In genomic region chr3:14301558-14301957, GRCh38 we compare ENCODE assay signal across 1 cellular context.
TF ChIP-seq lines count a peak whose summit lies in the region.

No MANE protein-coding gene starts in this region.

TF ChIP-seq in HepG2, 621 proteins besides CTCF, POLR2A, EP300 and RAD21 (continued from another document and continues in another):
- TF ChIP-seq AHDC1 (CRISPR knock-in tag; IDR thresholded peaks at IDR 0.05; ENCODE audit: borderline replicate concordance) (no peak), SOX5 (CRISPR knock-in tag; IDR thresholded peaks at IDR 0.05; ENCODE audit: borderline replicate concordance) (0 out of 2 replicates have a peak, but pooled peaks have one; percentile 12), RNF2 (conservative IDR thresholded peaks at IDR 0.05; ENCODE audit: low read depth) (no peak), THAP11 (CRISPR knock-in tag; IDR thresholded peaks at IDR 0.05) (peak; percentile 43; the same call in 1 of the 2 replicates), SYNCRIP (IDR thresholded peaks at IDR 0.05; ENCODE audit: insufficient read depth, low read depth, low read length) (no peak), SMARCC2 (IDR thresholded peaks at IDR 0.05) (no peak), ZFP1 (CRISPR knock-in tag; IDR thresholded peaks at IDR 0.05) (no peak), RXRA (CRISPR knock-in tag; IDR thresholded peaks at IDR 0.05) (no peak), WIZ (CRISPR knock-in tag; IDR thresholded peaks at IDR 0.05) (no peak), SOX13 (IDR thresholded peaks at IDR 0.05) (no peak), SOX13 (CRISPR knock-in tag; conservative IDR thresholded peaks at IDR 0.05 in 1 of 2, IDR thresholded peaks at IDR 0.05 in 1 of 2) (no peak), ZBTB39 (CRISPR knock-in tag; IDR thresholded peaks at IDR 0.05) (no peak), HOXA5 (CRISPR knock-in tag; IDR thresholded peaks at IDR 0.05) (no peak), U2AF1 (optimal IDR thresholded peaks at IDR 0.05; ENCODE audit: low read depth, low read length) (no peak), PRPF4 (IDR thresholded peaks at IDR 0.05; ENCODE audit: low read depth, low read length, poor library complexity, severe bottlenecking) (no peak), DMAP1 (CRISPR knock-in tag; IDR thresholded peaks at IDR 0.05) (no peak), ZNF510 (CRISPR knock-in tag; IDR thresholded peaks at IDR 0.05; ENCODE audit: low read depth) (no peak), CERS6 (CRISPR knock-in tag; IDR thresholded peaks at IDR 0.05) (no peak), SRF (IDR thresholded peaks at IDR 0.05; ENCODE audit: low read depth, low read length) (peak; percentile 74), ZNF496 (CRISPR knock-in tag; IDR thresholded peaks at IDR 0.05; ENCODE audit: insufficient replicate concordance) (no peak), ZNF501 (CRISPR knock-in tag; IDR thresholded peaks at IDR 0.05) (0 out of 2 replicates have a peak, but pooled peaks have one; percentile 10), HNRNPK (IDR thresholded peaks at IDR 0.05; ENCODE audit: low read depth, low read length, poor library complexity, severe bottlenecking) (no peak), ZNF3 (CRISPR knock-in tag; IDR thresholded peaks at IDR 0.05) (no peak), ZNF282 (IDR thresholded peaks at IDR 0.05; ENCODE audit: partially characterized antibody) (no peak), KLF6 (CRISPR knock-in tag; IDR thresholded peaks at IDR 0.05) (no peak), MAX (IDR thresholded peaks at IDR 0.05) (0 out of 2 replicates have a peak, but pooled peaks have one; percentile 13), CEBPG (CRISPR knock-in tag; IDR thresholded peaks at IDR 0.05) (peak; percentile 97), GATAD2A (CRISPR knock-in tag; IDR thresholded peaks at IDR 0.05) (peak; percentile 27; the same call in 1 of the 2 replicates), CEBPB (IDR thresholded peaks at IDR 0.05; ENCODE audit: borderline replicate concordance, low read depth, low read length) (peak; percentile 99), HHEX (CRISPR knock-in tag; IDR thresholded peaks at IDR 0.05) (no peak), ZNF660 (CRISPR knock-in tag; IDR thresholded peaks at IDR 0.05; ENCODE audit: borderline replicate concordance, low read depth) (no peak)
- TF ChIP-seq, protein P1, sequence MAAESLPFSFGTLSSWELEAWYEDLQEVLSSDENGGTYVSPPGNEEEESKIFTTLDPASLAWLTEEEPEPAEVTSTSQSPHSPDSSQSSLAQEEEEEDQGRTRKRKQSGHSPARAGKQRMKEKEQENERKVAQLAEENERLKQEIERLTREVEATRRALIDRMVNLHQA (CRISPR knock-in tag; IDR thresholded peaks at IDR 0.05) = no peak
- TF ChIP-seq, protein P2, sequence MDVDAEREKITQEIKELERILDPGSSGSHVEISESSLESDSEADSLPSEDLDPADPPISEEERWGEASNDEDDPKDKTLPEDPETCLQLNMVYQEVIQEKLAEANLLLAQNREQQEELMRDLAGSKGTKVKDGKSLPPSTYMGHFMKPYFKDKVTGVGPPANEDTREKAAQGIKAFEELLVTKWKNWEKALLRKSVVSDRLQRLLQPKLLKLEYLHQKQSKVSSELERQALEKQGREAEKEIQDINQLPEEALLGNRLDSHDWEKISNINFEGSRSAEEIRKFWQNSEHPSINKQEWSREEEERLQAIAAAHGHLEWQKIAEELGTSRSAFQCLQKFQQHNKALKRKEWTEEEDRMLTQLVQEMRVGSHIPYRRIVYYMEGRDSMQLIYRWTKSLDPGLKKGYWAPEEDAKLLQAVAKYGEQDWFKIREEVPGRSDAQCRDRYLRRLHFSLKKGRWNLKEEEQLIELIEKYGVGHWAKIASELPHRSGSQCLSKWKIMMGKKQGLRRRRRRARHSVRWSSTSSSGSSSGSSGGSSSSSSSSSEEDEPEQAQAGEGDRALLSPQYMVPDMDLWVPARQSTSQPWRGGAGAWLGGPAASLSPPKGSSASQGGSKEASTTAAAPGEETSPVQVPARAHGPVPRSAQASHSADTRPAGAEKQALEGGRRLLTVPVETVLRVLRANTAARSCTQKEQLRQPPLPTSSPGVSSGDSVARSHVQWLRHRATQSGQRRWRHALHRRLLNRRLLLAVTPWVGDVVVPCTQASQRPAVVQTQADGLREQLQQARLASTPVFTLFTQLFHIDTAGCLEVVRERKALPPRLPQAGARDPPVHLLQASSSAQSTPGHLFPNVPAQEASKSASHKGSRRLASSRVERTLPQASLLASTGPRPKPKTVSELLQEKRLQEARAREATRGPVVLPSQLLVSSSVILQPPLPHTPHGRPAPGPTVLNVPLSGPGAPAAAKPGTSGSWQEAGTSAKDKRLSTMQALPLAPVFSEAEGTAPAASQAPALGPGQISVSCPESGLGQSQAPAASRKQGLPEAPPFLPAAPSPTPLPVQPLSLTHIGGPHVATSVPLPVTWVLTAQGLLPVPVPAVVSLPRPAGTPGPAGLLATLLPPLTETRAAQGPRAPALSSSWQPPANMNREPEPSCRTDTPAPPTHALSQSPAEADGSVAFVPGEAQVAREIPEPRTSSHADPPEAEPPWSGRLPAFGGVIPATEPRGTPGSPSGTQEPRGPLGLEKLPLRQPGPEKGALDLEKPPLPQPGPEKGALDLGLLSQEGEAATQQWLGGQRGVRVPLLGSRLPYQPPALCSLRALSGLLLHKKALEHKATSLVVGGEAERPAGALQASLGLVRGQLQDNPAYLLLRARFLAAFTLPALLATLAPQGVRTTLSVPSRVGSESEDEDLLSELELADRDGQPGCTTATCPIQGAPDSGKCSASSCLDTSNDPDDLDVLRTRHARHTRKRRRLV (CRISPR knock-in tag; IDR thresholded peaks at IDR 0.05) = no peak
- TF ChIP-seq, protein P3, sequence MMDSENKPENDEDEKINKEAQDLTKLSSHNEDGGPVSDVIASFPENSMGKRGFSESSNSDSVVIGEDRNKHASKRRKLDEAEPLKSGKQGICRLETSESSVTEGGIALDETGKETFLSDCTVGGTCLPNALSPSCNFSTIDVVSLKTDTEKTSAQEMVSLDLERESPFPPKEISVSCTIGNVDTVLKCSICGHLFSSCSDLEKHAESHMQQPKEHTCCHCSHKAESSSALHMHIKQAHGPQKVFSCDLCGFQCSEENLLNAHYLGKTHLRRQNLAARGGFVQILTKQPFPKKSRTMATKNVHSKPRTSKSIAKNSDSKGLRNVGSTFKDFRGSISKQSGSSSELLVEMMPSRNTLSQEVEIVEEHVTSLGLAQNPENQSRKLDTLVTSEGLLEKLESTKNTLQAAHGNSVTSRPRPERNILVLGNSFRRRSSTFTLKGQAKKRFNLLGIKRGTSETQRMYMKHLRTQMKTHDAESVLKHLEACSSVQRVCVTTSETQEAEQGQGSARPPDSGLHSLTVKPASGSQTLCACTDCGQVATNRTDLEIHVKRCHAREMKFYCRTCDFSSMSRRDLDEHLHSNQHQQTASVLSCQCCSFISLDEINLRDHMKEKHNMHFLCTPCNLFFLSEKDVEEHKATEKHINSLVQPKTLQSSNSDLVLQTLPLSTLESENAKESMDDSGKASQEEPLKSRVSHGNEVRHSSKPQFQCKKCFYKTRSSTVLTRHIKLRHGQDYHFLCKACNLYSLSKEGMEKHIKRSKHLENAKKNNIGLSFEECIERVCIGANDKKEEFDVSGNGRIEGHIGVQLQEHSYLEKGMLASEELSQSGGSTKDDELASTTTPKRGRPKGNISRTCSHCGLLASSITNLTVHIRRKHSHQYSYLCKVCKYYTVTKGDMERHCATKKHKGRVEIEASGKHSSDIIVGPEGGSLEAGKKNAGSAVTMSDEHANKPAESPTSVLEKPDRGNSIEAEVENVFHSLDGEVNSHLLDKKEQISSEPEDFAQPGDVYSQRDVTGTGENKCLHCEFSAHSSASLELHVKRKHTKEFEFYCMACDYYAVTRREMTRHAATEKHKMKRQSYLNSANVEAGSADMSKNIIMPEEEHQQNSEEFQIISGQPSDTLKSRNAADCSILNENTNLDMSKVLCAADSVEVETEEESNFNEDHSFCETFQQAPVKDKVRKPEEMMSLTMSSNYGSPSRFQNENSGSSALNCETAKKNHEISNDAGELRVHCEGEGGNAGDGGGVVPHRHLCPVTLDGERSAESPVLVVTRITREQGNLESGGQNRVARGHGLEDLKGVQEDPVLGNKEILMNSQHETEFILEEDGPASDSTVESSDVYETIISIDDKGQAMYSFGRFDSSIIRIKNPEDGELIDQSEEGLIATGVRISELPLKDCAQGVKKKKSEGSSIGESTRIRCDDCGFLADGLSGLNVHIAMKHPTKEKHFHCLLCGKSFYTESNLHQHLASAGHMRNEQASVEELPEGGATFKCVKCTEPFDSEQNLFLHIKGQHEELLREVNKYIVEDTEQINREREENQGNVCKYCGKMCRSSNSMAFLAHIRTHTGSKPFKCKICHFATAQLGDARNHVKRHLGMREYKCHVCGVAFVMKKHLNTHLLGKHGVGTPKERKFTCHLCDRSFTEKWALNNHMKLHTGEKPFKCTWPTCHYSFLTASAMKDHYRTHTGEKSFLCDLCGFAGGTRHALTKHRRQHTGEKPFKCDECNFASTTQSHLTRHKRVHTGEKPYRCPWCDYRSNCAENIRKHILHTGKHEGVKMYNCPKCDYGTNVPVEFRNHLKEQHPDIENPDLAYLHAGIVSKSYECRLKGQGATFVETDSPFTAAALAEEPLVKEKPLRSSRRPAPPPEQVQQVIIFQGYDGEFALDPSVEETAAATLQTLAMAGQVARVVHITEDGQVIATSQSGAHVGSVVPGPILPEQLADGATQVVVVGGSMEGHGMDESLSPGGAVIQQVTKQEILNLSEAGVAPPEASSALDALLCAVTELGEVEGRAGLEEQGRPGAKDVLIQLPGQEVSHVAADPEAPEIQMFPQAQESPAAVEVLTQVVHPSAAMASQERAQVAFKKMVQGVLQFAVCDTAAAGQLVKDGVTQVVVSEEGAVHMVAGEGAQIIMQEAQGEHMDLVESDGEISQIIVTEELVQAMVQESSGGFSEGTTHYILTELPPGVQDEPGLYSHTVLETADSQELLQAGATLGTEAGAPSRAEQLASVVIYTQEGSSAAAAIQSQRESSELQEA (CRISPR knock-in tag; IDR thresholded peaks at IDR 0.05; ENCODE audit: not compliant biosample characterization) = no peak
- TF ChIP-seq, protein P4, sequence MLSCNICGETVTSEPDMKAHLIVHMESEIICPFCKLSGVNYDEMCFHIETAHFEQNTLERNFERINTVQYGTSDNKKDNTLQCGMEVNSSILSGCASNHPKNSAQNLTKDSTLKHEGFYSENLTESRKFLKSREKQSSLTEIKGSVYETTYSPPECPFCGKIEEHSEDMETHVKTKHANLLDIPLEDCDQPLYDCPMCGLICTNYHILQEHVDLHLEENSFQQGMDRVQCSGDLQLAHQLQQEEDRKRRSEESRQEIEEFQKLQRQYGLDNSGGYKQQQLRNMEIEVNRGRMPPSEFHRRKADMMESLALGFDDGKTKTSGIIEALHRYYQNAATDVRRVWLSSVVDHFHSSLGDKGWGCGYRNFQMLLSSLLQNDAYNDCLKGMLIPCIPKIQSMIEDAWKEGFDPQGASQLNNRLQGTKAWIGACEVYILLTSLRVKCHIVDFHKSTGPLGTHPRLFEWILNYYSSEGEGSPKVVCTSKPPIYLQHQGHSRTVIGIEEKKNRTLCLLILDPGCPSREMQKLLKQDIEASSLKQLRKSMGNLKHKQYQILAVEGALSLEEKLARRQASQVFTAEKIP (CRISPR knock-in tag; IDR thresholded peaks at IDR 0.05; ENCODE audit: borderline replicate concordance) = no peak
